22 cellular contexts compared by ENCODE assay signal in genomic region chr13:98201178-98201577, GRCh38. TPM values are rescaled to one million over a fixed set of nuclear protein-coding genes. Genes with fewer than 3 reads are reported as not detected.
"Had no signal": no experiment of that assay in that cellular context is flagged by ENCODE, and none has a peak within 500 bp of the region (broad histone marks: within the 10 kb centered on the region; RNA-seq: fewer than 3 reads in every experiment).

No MANE protein-coding gene starts in this region.

- H3K36me3 ChIP-seq: breast epithelium, gastrocnemius medialis, heart right ventricle, left ventricle myocardium inferior, stomach had no signal

- H3K9me3 Mint-ChIP-seq: activated CD4-positive, alpha-beta T cell treated with anti-CD3 and anti-CD28 coated beads, Interleukin-2, amount 10 ng/mL, durations not matched to agents 7 days and 5 days had no signal

- ATAC-seq: activated naive CD8-positive, alpha-beta T cell treated with anti-CD3 and anti-CD28 coated beads, Interleukin-2, amount 50 U/mL, for 24 hours; activated T-helper 17 cell treated with anti-CD3 and anti-CD28 coated beads, Interleukin-2, amount 50 U/mL, for 72 hours; gastrocnemius medialis; heart right ventricle; sciatic nerve had no signal

- H3K27me3 ChIP-seq: breast epithelium, gastrocnemius medialis, heart right ventricle, stomach, testis had no signal

- H3K27ac ChIP-seq: breast epithelium, gastrocnemius medialis, heart right ventricle, left ventricle myocardium inferior, testis had no signal

- H3K4me1 ChIP-seq: breast epithelium, testis had no signal

- DNase-seq: activated CD4-positive, alpha-beta T cell treated with anti-CD3 and anti-CD28 coated beads, Interleukin-2, amount 10 ng/mL, durations not matched to agents 7 days and 5 days; activated CD8-positive, alpha-beta memory T cell treated with anti-CD3 and anti-CD28 coated beads for 24 hours; activated naive CD4-positive, alpha-beta T cell treated with anti-CD3 and anti-CD28 coated beads for 36 hours; activated naive CD8-positive, alpha-beta T cell treated with anti-CD3 and anti-CD28 coated beads, Interleukin-2, amount 50 U/mL, for 24 hours; aorta; cerebellar nuclear complex; gastrocnemius medialis; heart right ventricle; left ventricle myocardium inferior; stomach; testis had no signal

- H3K4me3 ChIP-seq: breast epithelium, gastrocnemius medialis, heart right ventricle, left ventricle myocardium inferior, stomach, testis had no signal

- H3K4me3 Mint-ChIP-seq: activated CD4-positive, alpha-beta T cell treated with anti-CD3 and anti-CD28 coated beads, Interleukin-2, amount 10 ng/mL, durations not matched to agents 7 days and 5 days; activated naive CD4-positive, alpha-beta T cell treated with anti-CD3 and anti-CD28 coated beads for 36 hours; activated naive CD8-positive, alpha-beta T cell treated with anti-CD3 and anti-CD28 coated beads, Interleukin-2, amount 50 U/mL, for 24 hours; activated T-helper 17 cell treated with anti-CD3 and anti-CD28 coated beads, Interleukin-2, amount 50 U/mL, for 72 hours; dendritic cell treated with granulocyte-macrophage colony-stimulating factor and Interleukin-4, amounts not matched to agents 40 ng/mL and 50 ng/mL, for 4 days; memory B cell had no signal

- H3K27me3 Mint-ChIP-seq: dendritic cell treated with granulocyte-macrophage colony-stimulating factor and Interleukin-4, amounts not matched to agents 40 ng/mL and 50 ng/mL, for 4 days had no signal

- H3K9me3 ChIP-seq: gastrocnemius medialis, testis had no signal

- H3K27ac Mint-ChIP-seq: activated CD4-positive, alpha-beta T cell treated with anti-CD3 and anti-CD28 coated beads, Interleukin-2, amount 10 ng/mL, durations not matched to agents 7 days and 5 days; activated naive CD4-positive, alpha-beta T cell treated with anti-CD3 and anti-CD28 coated beads for 36 hours; activated naive CD8-positive, alpha-beta T cell treated with anti-CD3 and anti-CD28 coated beads, Interleukin-2, amount 50 U/mL, for 24 hours; activated T-helper 17 cell treated with anti-CD3 and anti-CD28 coated beads, Interleukin-2, amount 50 U/mL, for 72 hours; dendritic cell treated with granulocyte-macrophage colony-stimulating factor and Interleukin-4, amounts not matched to agents 40 ng/mL and 50 ng/mL, for 4 days; memory B cell had no signal

- H3K4me1 Mint-ChIP-seq: activated CD4-positive, alpha-beta T cell treated with anti-CD3 and anti-CD28 coated beads, Interleukin-2, amount 10 ng/mL, durations not matched to agents 7 days and 5 days; activated naive CD8-positive, alpha-beta T cell treated with anti-CD3 and anti-CD28 coated beads, Interleukin-2, amount 50 U/mL, for 24 hours; activated T-helper 17 cell treated with anti-CD3 and anti-CD28 coated beads, Interleukin-2, amount 50 U/mL, for 72 hours; memory B cell had no signal

RNA-seq across cellular contexts. Expression of gene RNF113B, which starts 24.1 kb away (rescaled TPM):
- total RNA-seq: activated CD4-positive, alpha-beta T cell treated with anti-CD3 and anti-CD28 coated beads, Interleukin-2, amount 10 ng/mL, durations not matched to agents 7 days and 5 days; activated naive CD4-positive, alpha-beta T cell treated with anti-CD3 and anti-CD28 coated beads for 36 hours; activated T-helper 17 cell treated with anti-CD3 and anti-CD28 coated beads, Interleukin-2, amount 50 U/mL, for 72 hours; aorta; breast epithelium; epithelial cell of proximal tubule; gastrocnemius medialis; heart right ventricle; left ventricle myocardium inferior; osteocyte; pulmonary artery endothelial cell; sciatic nerve; stomach; urinary bladder had no signal
- polyA plus RNA-seq: aorta, heart right ventricle, keratinocyte, neural cell, stomach, urinary bladder had no signal
